ENCODE assay signal across 27 cellular contexts in the genomic region with DNA sequence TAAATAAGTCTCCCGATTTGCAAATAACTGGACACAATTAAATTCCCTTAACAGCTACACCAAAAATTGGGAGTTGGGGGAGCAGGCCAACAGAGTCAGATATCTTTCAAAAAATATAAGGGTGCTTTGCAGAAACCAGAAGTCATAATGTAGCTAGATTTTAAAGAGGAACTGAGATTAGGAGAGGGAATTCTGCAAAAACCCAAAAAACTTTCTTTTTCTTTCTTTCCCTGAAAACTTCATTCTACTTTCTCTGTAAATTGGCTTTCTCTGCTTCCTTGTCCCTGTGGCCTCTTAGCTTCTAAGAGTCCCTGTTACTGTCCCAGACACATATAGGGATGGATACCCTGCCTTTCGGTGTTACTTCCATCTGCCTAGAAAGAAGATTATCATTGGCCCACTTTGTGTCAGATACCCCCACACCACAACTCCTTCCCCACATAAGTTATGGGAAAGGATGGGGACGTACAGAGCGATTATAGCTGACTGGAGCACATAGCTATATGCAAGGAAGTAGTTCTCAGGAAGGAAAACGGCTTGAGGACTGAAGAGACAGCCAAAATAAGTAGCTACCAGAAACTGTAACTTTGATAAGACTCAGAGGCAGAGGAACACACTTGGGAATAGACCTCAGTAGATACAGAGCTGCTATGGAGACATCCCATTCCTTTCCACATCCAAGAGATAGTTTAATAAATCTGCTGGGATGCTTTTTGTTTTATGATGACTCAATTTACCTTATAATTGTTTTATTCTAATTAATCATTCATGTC.
DNase-seq lines count a peak whose midpoint lies in the region; ATAC-seq, FAIRE-seq and TF ChIP-seq lines count a peak whose summit lies in the region.
"Had no signal": no experiment of that assay in that cellular context is flagged by ENCODE, and none has a peak within 500 bp of the region (broad histone marks: within the 10 kb centered on the region; RNA-seq: fewer than 3 reads in every experiment).

No MANE protein-coding gene starts in this region.

- intact Hi-C loops in left ventricle myocardium inferior (cut with micrococcal nuclease): no loop called here
- intact Hi-C loops in Right ventricle myocardium superior (cut with DNase I): no loop called here
- intact Hi-C loops in left lung (cut with DNase I): no loop called here

- WGBS in tibial nerve, 2 donors: 67 to 73% methylated on average over 5 of the region's 5 CpGs

- TF ChIP-seq POLR2A in tibial nerve (IDR thresholded peaks at IDR 0.05): no peak

- CTCF ChIA-PET in activated CD8-positive, alpha-beta T cell treated with anti-CD3 and anti-CD28 coated beads, Interleukin-2, amount 10 ng/mL, durations not matched to agents 7 days and 5 days (lab: Charles Lee): interaction anchor here (0.8 to 2.1 kb wide), 5 partner anchors 9 to 279 kb away, joined by 3 to 6 read pairs (median 4); no protein-coding TSS in a partner anchor

- DNase-seq in left ventricle myocardium inferior (no peak), Right ventricle myocardium superior (no peak), RWPE2 (ENCODE audit: low spot score) (no peak), left lung (no peak), tibial nerve (ENCODE audit: low spot score in 2 of 2) (no peak), D721Med (ENCODE audit: insufficient read length, low spot score) (no peak)
- no peak for DNase-seq in activated CD8-positive, alpha-beta T cell treated with anti-CD3 and anti-CD28 coated beads, Interleukin-2, amount 10 ng/mL, durations not matched to agents 7 days and 5 days
- DNase-seq: activated CD4-positive, alpha-beta T cell treated with anti-CD3 and anti-CD28 coated beads, Interleukin-2, amount 10 ng/mL, durations not matched to agents 7 days and 5 days; activated CD8-positive, alpha-beta memory T cell treated with anti-CD3 and anti-CD28 coated beads, Interleukin-2, amount 10 ng/mL, durations not matched to agents 7 days and 5 days; activated naive CD4-positive, alpha-beta T cell treated with anti-CD3 and anti-CD28 coated beads, Interleukin-2, amount 10 ng/mL, durations not matched to agents 7 days and 5 days; AML-193; effector memory CD4-positive, alpha-beta T cell; H7; heart right ventricle; Kasumi-1; NCI-H1694; NCI-H2171; NCI-H510A treated with DMSO at 0.1 percent for 48 hours; sigmoid colon; stimulated activated CD4-positive, alpha-beta T cell treated with anti-CD3 and anti-CD28 coated beads, Interleukin-4, amount 100 ng/mL, for 4 hours; stimulated activated naive CD4-positive, alpha-beta T cell treated with Interleukin-2 at 50 U/mL for 16 hours; T1000; thyroid gland had no signal

- H3K9me3 ChIP-seq in left ventricle myocardium inferior (replicated peaks) (no peaks in the 10 kb centered on the region), RWPE2 (ENCODE audit: severe bottlenecking) (no peaks in the 10 kb centered on the region), left lung (no peaks in the 10 kb centered on the region), tibial nerve (no peaks in the 10 kb centered on the region)
- H3K9me3 ChIP-seq: heart right ventricle, prostate gland, sigmoid colon, thyroid gland had no signal

- peaks cover 18% of the 10 kb centered on the region for H3K4me1 Mint-ChIP-seq in activated CD8-positive, alpha-beta T cell treated with anti-CD3 and anti-CD28 coated beads, Interleukin-2, amount 10 ng/mL, durations not matched to agents 7 days and 5 days (ENCODE audit: low read depth)

- no peak for TF ChIP-seq EP300 in tibial nerve (IDR thresholded peaks at IDR 0.05)

- POLR2A ChIA-PET in activated CD8-positive, alpha-beta T cell treated with anti-CD3 and anti-CD28 coated beads, Interleukin-2, amount 10 ng/mL, durations not matched to agents 7 days and 5 days (lab: Charles Lee): interaction anchor here (0.6 kb wide), 1 partner anchor 383 kb away, joined by 3 read pairs; no protein-coding TSS in a partner anchor

- H3K27ac Mint-ChIP-seq in activated CD8-positive, alpha-beta T cell treated with anti-CD3 and anti-CD28 coated beads, Interleukin-2, amount 10 ng/mL, durations not matched to agents 7 days and 5 days: no peak overlapping the region
- H3K27ac Mint-ChIP-seq: activated CD4-positive, alpha-beta T cell treated with anti-CD3 and anti-CD28 coated beads, Interleukin-2, amount 10 ng/mL, durations not matched to agents 7 days and 5 days; activated CD8-positive, alpha-beta memory T cell treated with anti-CD3 and anti-CD28 coated beads, Interleukin-2, amount 10 ng/mL, durations not matched to agents 7 days and 5 days; activated naive CD4-positive, alpha-beta T cell treated with anti-CD3 and anti-CD28 coated beads, Interleukin-2, amount 10 ng/mL, durations not matched to agents 7 days and 5 days had no signal

- H3K36me3 ChIP-seq in left ventricle myocardium inferior (no peaks in the 10 kb centered on the region), RWPE2 (ENCODE audit: low read depth) (no peaks in the 10 kb centered on the region), left lung (no peaks in the 10 kb centered on the region), tibial nerve (no peaks in the 10 kb centered on the region)
- H3K36me3 ChIP-seq: heart right ventricle, prostate gland, sigmoid colon, thyroid gland had no signal

- no peak for TF ChIP-seq CTCF in left ventricle myocardium inferior (IDR thresholded peaks at IDR 0.05; ENCODE audit: borderline replicate concordance)
- TF ChIP-seq CTCF in RWPE2 (IDR thresholded peaks at IDR 0.05; ENCODE audit: poor library complexity, severe bottlenecking): no peak
- no peak for TF ChIP-seq CTCF in left lung (IDR thresholded peaks at IDR 0.05)
- no peak for TF ChIP-seq CTCF in tibial nerve (IDR thresholded peaks at IDR 0.05)
- no peak for TF ChIP-seq CTCF in D721Med (IDR thresholded peaks at IDR 0.05; ENCODE audit: insufficient read depth, missing control alignments)

- H3K27me3 Mint-ChIP-seq in activated CD8-positive, alpha-beta T cell treated with anti-CD3 and anti-CD28 coated beads, Interleukin-2, amount 10 ng/mL, durations not matched to agents 7 days and 5 days (ENCODE audit: low read depth): no peaks in the 10 kb centered on the region
- H3K27me3 Mint-ChIP-seq: activated CD4-positive, alpha-beta T cell treated with anti-CD3 and anti-CD28 coated beads, Interleukin-2, amount 10 ng/mL, durations not matched to agents 7 days and 5 days; activated CD8-positive, alpha-beta memory T cell treated with anti-CD3 and anti-CD28 coated beads, Interleukin-2, amount 10 ng/mL, durations not matched to agents 7 days and 5 days; activated naive CD4-positive, alpha-beta T cell treated with anti-CD3 and anti-CD28 coated beads, Interleukin-2, amount 10 ng/mL, durations not matched to agents 7 days and 5 days had no signal

- no peak for FAIRE-seq in D721Med (lab: Jason Lieb, UNC)
- FAIRE-seq: bronchial epithelial cell, colon had no signal

- H3K4me3 Mint-ChIP-seq in activated CD8-positive, alpha-beta T cell treated with anti-CD3 and anti-CD28 coated beads, Interleukin-2, amount 10 ng/mL, durations not matched to agents 7 days and 5 days: no peak overlapping the region
- H3K4me3 Mint-ChIP-seq: activated CD4-positive, alpha-beta T cell treated with anti-CD3 and anti-CD28 coated beads, Interleukin-2, amount 10 ng/mL, durations not matched to agents 7 days and 5 days; activated CD8-positive, alpha-beta memory T cell treated with anti-CD3 and anti-CD28 coated beads, Interleukin-2, amount 10 ng/mL, durations not matched to agents 7 days and 5 days; activated naive CD4-positive, alpha-beta T cell treated with anti-CD3 and anti-CD28 coated beads, Interleukin-2, amount 10 ng/mL, durations not matched to agents 7 days and 5 days had no signal

- peaks cover 7% of the 10 kb centered on the region for H3K36me3 Mint-ChIP-seq in activated CD8-positive, alpha-beta T cell treated with anti-CD3 and anti-CD28 coated beads, Interleukin-2, amount 10 ng/mL, durations not matched to agents 7 days and 5 days (ENCODE audit: low read depth)

- ATAC-seq in Right ventricle myocardium superior (ENCODE audit: poor library complexity) (no peak), RWPE2 (ENCODE audit: low read depth) (no peak), left lung (peak; percentile 3), SK-N-SH treated with all-trans-retinoic acid at 6 μM for 48 hours (no peak)
- ATAC-seq in activated CD8-positive, alpha-beta T cell treated with anti-CD3 and anti-CD28 coated beads, Interleukin-2, amount 10 ng/mL, durations not matched to agents 7 days and 5 days: no peak
- ATAC-seq: activated CD8-positive, alpha-beta memory T cell treated with anti-CD3 and anti-CD28 coated beads, Interleukin-2, amount 10 ng/mL, durations not matched to agents 7 days and 5 days; heart right ventricle had no signal

- H3K4me3 ChIP-seq in left ventricle myocardium inferior: no peak overlapping the region
- no peak overlapping the region for H3K4me3 ChIP-seq in RWPE2 (ENCODE audit: severe bottlenecking)
- H3K4me3 ChIP-seq in left lung: no peak overlapping the region
- H3K4me3 ChIP-seq in tibial nerve: no peak overlapping the region
- H3K4me3 ChIP-seq: heart right ventricle, prostate gland, sigmoid colon, thyroid gland had no signal

- H3K27ac ChIP-seq in left ventricle myocardium inferior (replicated peaks) (peak overlapping the region; percentile 37), RWPE2 (ENCODE audit: poor library complexity, severe bottlenecking) (peak overlapping the region; percentile 55), left lung (peak overlapping the region; percentile 28 to 37), tibial nerve (peak overlapping the region in 3 of 4 donors; percentile 5 to 77 (median 23))
- H3K27ac ChIP-seq: prostate gland, thyroid gland had no signal

- H3K9me3 Mint-ChIP-seq in activated CD8-positive, alpha-beta T cell treated with anti-CD3 and anti-CD28 coated beads, Interleukin-2, amount 10 ng/mL, durations not matched to agents 7 days and 5 days (ENCODE audit: insufficient read depth): no peaks in the 10 kb centered on the region

- no peaks in the 10 kb centered on the region for H3K27me3 ChIP-seq in left ventricle myocardium inferior (ENCODE audit: low read depth)
- H3K27me3 ChIP-seq in RWPE2 (ENCODE audit: insufficient read depth, poor library complexity, severe bottlenecking): no peaks in the 10 kb centered on the region
- H3K27me3 ChIP-seq in left lung: no peaks in the 10 kb centered on the region
- H3K27me3 ChIP-seq in tibial nerve: no peaks in the 10 kb centered on the region
- H3K27me3 ChIP-seq: heart right ventricle, sigmoid colon, thyroid gland had no signal

- H3K4me1 ChIP-seq in left ventricle myocardium inferior (peaks cover 74% of the 10 kb centered on the region), RWPE2 (ENCODE audit: insufficient read depth, poor library complexity, severe bottlenecking) (peaks cover 16% of the 10 kb centered on the region), left lung (peaks cover 5 to 63% of the 10 kb centered on the region in 2 donors), tibial nerve (peaks cover 0 to 73% (median 57%) of the 10 kb centered on the region in 4 donors)
- H3K4me1 ChIP-seq: prostate gland had no signal

TF ChIP-seq in SK-N-SH treated with all-trans-retinoic acid at 6 μM for 48 hours, 23 proteins besides CTCF, POLR2A, EP300 and RAD21 (continues in another document):
- TF ChIP-seq RARB (CRISPR knock-in tag; IDR thresholded peaks at IDR 0.05) (no peak), ZNF70 (CRISPR knock-in tag; IDR thresholded peaks at IDR 0.05) (no peak)
